Comparison of ENCODE assay signal across 10 cellular contexts in genomic region chr9:127835930-127836586, GRCh38. TPM values are rescaled to one million over a fixed set of nuclear protein-coding genes. Genes with fewer than 3 reads are reported as not detected.
DNase-seq lines count a peak whose midpoint lies in the region; ATAC-seq and TF ChIP-seq lines count a peak whose summit lies in the region.
"Had no signal": no experiment of that assay in that cellular context is flagged by ENCODE, and none has a peak within 500 bp of the region (broad histone marks: within the 10 kb centered on the region; RNA-seq: fewer than 3 reads in every experiment).

No MANE protein-coding gene starts in this region.

- peaks cover 0 to 2% of the 10 kb centered on the region in 2 donors for H3K36me3 Mint-ChIP-seq in CD4-positive, alpha-beta memory T cell

- TF ChIP-seq CTCF in right atrium auricular region (IDR thresholded peaks at IDR 0.05), result no peak

- H3K4me1 ChIP-seq in right atrium auricular region, result peaks cover 0 to 95% of the 10 kb centered on the region in 2 donors
- H3K4me1 ChIP-seq in CD4-positive, alpha-beta memory T cell (ENCODE audit: insufficient read depth, low read length), result peaks cover 3% of the 10 kb centered on the region

- no peak for ATAC-seq in GM21723 (IDR thresholded peaks at IDR 0.05; ENCODE audit: unreplicated experiment)
- ATAC-seq: left colon had no signal

- H3K4me3 Mint-ChIP-seq in CD4-positive, alpha-beta memory T cell, result no peak overlapping the region

- H3K9me3 ChIP-seq in right atrium auricular region, result no peaks in the 10 kb centered on the region
- H3K9me3 ChIP-seq in CD4-positive, alpha-beta memory T cell (ENCODE audit: control insufficient read depth in 1 of 2, low read length in 2 of 2), result no peaks in the 10 kb centered on the region

- POLR2A ChIA-PET in CD4-positive, alpha-beta memory T cell (lab: Charles Lee; ENCODE audit: partially characterized antibody), result no interaction called here

- no peaks in the 10 kb centered on the region for H3K27me3 ChIP-seq in right atrium auricular region
- H3K27me3 ChIP-seq in CD4-positive, alpha-beta memory T cell (ENCODE audit: insufficient read depth, low read length), result no peaks in the 10 kb centered on the region

- peaks cover 0 to 2% (median 0%) of the 10 kb centered on the region in 8 donors for H3K9me3 Mint-ChIP-seq in CD4-positive, alpha-beta memory T cell

- no peak overlapping the region for H3K27ac Mint-ChIP-seq in CD4-positive, alpha-beta memory T cell

- H3K4me1 Mint-ChIP-seq in CD4-positive, alpha-beta memory T cell, result peaks cover 3 to 5% (median 4%) of the 10 kb centered on the region in 4 donors

- no peaks in the 10 kb centered on the region for H3K27me3 Mint-ChIP-seq in CD4-positive, alpha-beta memory T cell

- intact Hi-C loops in CD4-positive, alpha-beta memory T cell (cut with micrococcal nuclease), result no loop called here

- H3K27ac ChIP-seq in right atrium auricular region, result peak overlapping the region; percentile 90 to 91
- no peak overlapping the region for H3K27ac ChIP-seq in CD4-positive, alpha-beta memory T cell (ENCODE audit: low read depth, low read length)

- peak overlapping the region in 1 of 2 donors; percentile 26 for H3K4me3 ChIP-seq in right atrium auricular region
- H3K4me3 ChIP-seq in CD4-positive, alpha-beta memory T cell (ENCODE audit: low read length in 2 of 2), result no peak overlapping the region

- peaks cover 14% of the 10 kb centered on the region for H3K36me3 ChIP-seq in right atrium auricular region
- H3K36me3 ChIP-seq in CD4-positive, alpha-beta memory T cell (ENCODE audit: insufficient read depth, low read length), result no peaks in the 10 kb centered on the region

- DNase-seq in HCEC 1CT (peak; percentile 74), right atrium auricular region (ENCODE audit: low spot score) (no peak), NCI-H82 (lab: John Stamatoyannopoulos, UW) (no peak), NCI-H446 (lab: John Stamatoyannopoulos, UW) (no peak)
- DNase-seq in activated T-cell treated with anti-CD3 and anti-CD28 coated beads, Interleukin-2, amount 50 U/mL, for 48 hours, result peak; percentile 57 to 64
- DNase-seq in stimulated activated CD8-positive, alpha-beta memory T cell treated with anti-CD3 and anti-CD28 coated beads, Interleukin-15, amount 100 ng/mL, for 48 hours (ENCODE audit: low read depth in 2 of 2), result peak; percentile 26 to 30
- no peak for DNase-seq in CD4-positive, alpha-beta memory T cell
- DNase-seq: Karpas-422 had no signal

- CTCF ChIA-PET in CD4-positive, alpha-beta memory T cell (lab: Charles Lee; ENCODE audit: partially characterized antibody), result no interaction called here

RNA-seq across cellular contexts. Expression of gene ENG, which starts 18.4 kb away (rescaled TPM):
- total RNA-seq in right atrium auricular region, result 100 to 1,000 TPM; 142 to 511 TPM
- 10 to 100 TPM; 13.7 to 13.8 TPM for total RNA-seq in CD4-positive, alpha-beta memory T cell
- 1 to 10 TPM; 2.0 to 4.2 TPM for polyA plus RNA-seq in CD4-positive, alpha-beta memory T cell

RNA-seq across cellular contexts. Expression of gene FPGS, which starts 33.4 kb away (rescaled TPM):
- 10 to 100 TPM; 43.9 to 47.0 TPM for total RNA-seq in right atrium auricular region
- 100 to 1,000 TPM; 100 to 101 TPM for total RNA-seq in CD4-positive, alpha-beta memory T cell
- 10 to 100 TPM; 49.4 to 54.6 TPM for polyA plus RNA-seq in CD4-positive, alpha-beta memory T cell

RNA-seq across cellular contexts. Expression of gene AK1, which starts 41.4 kb away (rescaled TPM):
- total RNA-seq in right atrium auricular region, result 100 to 1,000 TPM; 263 to 398 TPM
- total RNA-seq in CD4-positive, alpha-beta memory T cell, result 10 to 100 TPM; 58.1 to 62.7 TPM
- under 1 TPM in 1 of 2 donors, not detected in 1; 0.53 TPM for polyA plus RNA-seq in CD4-positive, alpha-beta memory T cell

RNA-seq across cellular contexts. Expression of gene CDK9, which starts 50.2 kb away (rescaled TPM):
- 10 to 100 TPM; 37.2 to 53.3 TPM for total RNA-seq in right atrium auricular region
- total RNA-seq in CD4-positive, alpha-beta memory T cell, result 100 to 1,000 TPM; 127 to 138 TPM
- 10 to 100 TPM; 35.4 to 63.6 TPM for polyA plus RNA-seq in CD4-positive, alpha-beta memory T cell

RNA-seq across cellular contexts. Expression of gene SH2D3C, which starts 57.6 kb away (rescaled TPM):
- total RNA-seq in right atrium auricular region, result 10 to 100 TPM; 11.5 to 16.5 TPM
- 10 to 100 TPM; 43.4 to 48.6 TPM for total RNA-seq in CD4-positive, alpha-beta memory T cell
- polyA plus RNA-seq in CD4-positive, alpha-beta memory T cell, result 10 to 100 TPM in 1 of 2 donors, 1 to 10 TPM in 1; 8.7 to 51.5 TPM

Comparison
In these comparisons a context has a peak if more than half of its experiments do, and no peak if none do; other contexts are left out.
1. DNase-seq: peak in HCEC 1CT (single experiment), activated T-cell treated with anti-CD3 and anti-CD28 coated beads, Interleukin-2, amount 50 U/mL, for 48 hours (2 of 2) and stimulated activated CD8-positive, alpha-beta memory T cell treated with anti-CD3 and anti-CD28 coated beads, Interleukin-15, amount 100 ng/mL, for 48 hours (2 of 2); none in right atrium auricular region (single experiment), CD4-positive, alpha-beta memory T cell (0 of 5), NCI-H82 (single experiment) and NCI-H446 (0 of 2).
2. RNA of gene ENG, which starts 18.4 kb away (total RNA-seq): 142 to 511 TPM in right atrium auricular region; 13.7 to 13.8 TPM in CD4-positive, alpha-beta memory T cell; every median in the first group is over 4 times any median in the second.
3. RNA of gene AK1, which starts 41.4 kb away (total RNA-seq): 263 to 398 TPM in right atrium auricular region; 58.1 to 62.7 TPM in CD4-positive, alpha-beta memory T cell; every median in the first group is over 4 times any median in the second.